Comparison of ENCODE assay signal across 21 cellular contexts in the genomic region with DNA sequence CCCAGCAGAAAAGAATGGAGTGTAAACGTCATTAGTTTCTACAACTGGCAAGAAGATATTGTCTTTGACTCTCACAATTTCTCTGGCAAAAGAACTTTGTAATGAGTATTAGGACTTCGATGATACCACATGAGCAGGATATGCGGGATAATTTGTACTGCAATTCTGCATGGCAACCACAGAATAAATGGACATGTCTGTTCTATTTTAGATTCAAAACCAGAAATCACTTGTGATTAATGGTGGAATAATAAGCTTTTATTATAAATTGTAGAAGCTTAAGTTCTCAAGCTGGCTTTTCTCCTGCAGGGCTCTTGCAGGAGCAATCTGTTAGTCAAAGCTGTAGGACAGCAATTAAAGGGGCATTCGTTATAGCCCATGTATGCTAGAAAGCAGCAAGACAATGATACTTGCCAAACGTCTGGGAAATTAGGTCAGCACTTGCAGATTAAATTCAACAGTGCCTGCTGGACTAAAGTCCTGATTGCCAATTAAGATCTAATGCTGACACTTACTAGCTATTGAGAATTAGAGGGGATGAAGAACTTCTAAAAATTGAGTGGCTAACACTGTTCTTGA.
DNase-seq lines count a peak whose midpoint lies in the region; TF ChIP-seq lines count a peak whose summit lies in the region.
"Had no signal": no experiment of that assay in that cellular context is flagged by ENCODE, and none has a peak within 500 bp of the region (broad histone marks: within the 10 kb centered on the region; RNA-seq: fewer than 3 reads in every experiment).

No MANE protein-coding gene starts in this region.

- H3K79me2 ChIP-seq in neural progenitor cell (ENCODE audit: low read depth) = no peaks in the 10 kb centered on the region

- DNase-seq in BE2C (peak; percentile 31), G401 (ENCODE audit: low spot score) (peak; percentile 63), WERI-Rb-1 (peak; percentile 49), neural progenitor cell (ENCODE audit: low spot score) (peak; percentile 25), type B pancreatic cell (ENCODE audit: extremely low spot score, unreplicated experiment) (no peak), AG08396 (ENCODE audit: low spot score) (no peak), NCI-H510A (lab: John Stamatoyannopoulos, UW) (no peak)
- DNase-seq: ACHN, AML-193, DMS153, GF-D8, GM23248, Kasumi-1, MG63, NCI-H1048, NCI-H1694, NCI-H2081 treated with DMSO at 0.1 percent for 48 hours, NCI-H526, OCI-M1, SHP77 had no signal

- no peaks in the 10 kb centered on the region for H3K27me3 ChIP-seq in BE2C
- no peaks in the 10 kb centered on the region for H3K27me3 ChIP-seq in WERI-Rb-1 (ENCODE audit: insufficient read depth, low read depth, severe bottlenecking)
- no peaks in the 10 kb centered on the region for H3K27me3 ChIP-seq in neural progenitor cell
- H3K27me3 ChIP-seq: MG63 had no signal

- H3K4me1 Mint-ChIP-seq in neural progenitor cell (no peaks in the 10 kb centered on the region), type B pancreatic cell (ENCODE audit: unreplicated experiment) (no peaks in the 10 kb centered on the region)

- H3K9me3 ChIP-seq in BE2C (no peaks in the 10 kb centered on the region), WERI-Rb-1 (ENCODE audit: severe bottlenecking) (no peaks in the 10 kb centered on the region), neural progenitor cell (ENCODE audit: low read depth) (no peaks in the 10 kb centered on the region)
- H3K9me3 ChIP-seq: MG63 had no signal

- no peaks in the 10 kb centered on the region for H3F3A ChIP-seq in neural progenitor cell (ENCODE audit: low read depth)

- no peak overlapping the region for H3K4me3 Mint-ChIP-seq in neural progenitor cell
- H3K4me3 Mint-ChIP-seq in type B pancreatic cell = no peak overlapping the region
- H3K4me3 Mint-ChIP-seq: T-helper 1 cell treated with Interleukin-12 subunit alpha and Interleukin-12 subunit beta and Interleukin-4 antibody, amounts not matched to agents 30 μg/mL and 1 μg/mL, for 36 hours had no signal

- peak overlapping the region; percentile 57 for H3K27ac ChIP-seq in WERI-Rb-1
- H3K27ac ChIP-seq in neural progenitor cell = no peak overlapping the region
- H3K27ac ChIP-seq: GM23248 had no signal

- no peak overlapping the region; the same call in 1 of the 2 replicates for H3K4me3 ChIP-seq in BE2C (ENCODE audit: low read depth, low read length)
- H3K4me3 ChIP-seq in WERI-Rb-1 (ENCODE audit: low read depth, low read length) = no peak overlapping the region
- no peak overlapping the region for H3K4me3 ChIP-seq in neural progenitor cell
- H3K4me3 ChIP-seq: GM23248, MG63 had no signal

- H3K27ac Mint-ChIP-seq in neural progenitor cell (no peak overlapping the region), type B pancreatic cell (no peak overlapping the region)
- H3K27ac Mint-ChIP-seq: T-helper 1 cell treated with Interleukin-12 subunit alpha and Interleukin-12 subunit beta and Interleukin-4 antibody, amounts not matched to agents 30 μg/mL and 1 μg/mL, for 36 hours had no signal

- in situ Hi-C loops in G401 (cut with HindIII; ENCODE audit: low sequenced_read_pairs) = no loop called here

- H3K36me3 ChIP-seq in BE2C (no peaks in the 10 kb centered on the region), WERI-Rb-1 (no peaks in the 10 kb centered on the region), neural progenitor cell (no peaks in the 10 kb centered on the region)
- H3K36me3 ChIP-seq: MG63 had no signal

- peaks cover 3% of the 10 kb centered on the region for H3K4me1 ChIP-seq in BE2C
- H3K4me1 ChIP-seq in neural progenitor cell = peaks cover 10% of the 10 kb centered on the region

- no peak overlapping the region for H2AFZ ChIP-seq in neural progenitor cell (replicated peaks)
- H2AFZ ChIP-seq: GM23248 had no signal

- no peaks in the 10 kb centered on the region for H4K20me1 ChIP-seq in neural progenitor cell (ENCODE audit: low read depth)

- H3K9me3 Mint-ChIP-seq in neural progenitor cell = no peaks in the 10 kb centered on the region
- H3K9me3 Mint-ChIP-seq in type B pancreatic cell = no peaks in the 10 kb centered on the region
- H3K9me3 Mint-ChIP-seq: T-helper 1 cell treated with Interleukin-12 subunit alpha and Interleukin-12 subunit beta and Interleukin-4 antibody, amounts not matched to agents 30 μg/mL and 1 μg/mL, for 36 hours had no signal

- H3K27me3 Mint-ChIP-seq in neural progenitor cell (ENCODE audit: insufficient read depth, low read depth) = no peaks in the 10 kb centered on the region
- H3K27me3 Mint-ChIP-seq in type B pancreatic cell = peaks cover 3% of the 10 kb centered on the region

- H3K36me3 Mint-ChIP-seq in neural progenitor cell = no peaks in the 10 kb centered on the region
- no peaks in the 10 kb centered on the region for H3K36me3 Mint-ChIP-seq in type B pancreatic cell

- no peak overlapping the region for H3K9ac ChIP-seq in neural progenitor cell
- H3K9ac ChIP-seq: GM23248 had no signal

- TF ChIP-seq CTCF in BE2C (IDR thresholded peaks at IDR 0.05; ENCODE audit: low read depth, low read length) = no peak
- TF ChIP-seq CTCF in WERI-Rb-1 (IDR thresholded peaks at IDR 0.05; ENCODE audit: low read depth, low read length) = no peak
- TF ChIP-seq CTCF in neural progenitor cell (IDR thresholded peaks at IDR 0.05) = no peak
- no peak for TF ChIP-seq CTCF in type B pancreatic cell (conservative IDR thresholded peaks at IDR 0.05)

- no peak overlapping the region for H3K4me2 ChIP-seq in neural progenitor cell

Comparison
In these comparisons a context has a peak if more than half of its experiments do, and no peak if none do; other contexts are left out.
1. DNase-seq: peak in BE2C (single experiment), G401 (single experiment), WERI-Rb-1 (single experiment) and neural progenitor cell (single experiment); none in type B pancreatic cell (single experiment), AG08396 (single experiment) and NCI-H510A (single experiment).